In the genomic region with DNA sequence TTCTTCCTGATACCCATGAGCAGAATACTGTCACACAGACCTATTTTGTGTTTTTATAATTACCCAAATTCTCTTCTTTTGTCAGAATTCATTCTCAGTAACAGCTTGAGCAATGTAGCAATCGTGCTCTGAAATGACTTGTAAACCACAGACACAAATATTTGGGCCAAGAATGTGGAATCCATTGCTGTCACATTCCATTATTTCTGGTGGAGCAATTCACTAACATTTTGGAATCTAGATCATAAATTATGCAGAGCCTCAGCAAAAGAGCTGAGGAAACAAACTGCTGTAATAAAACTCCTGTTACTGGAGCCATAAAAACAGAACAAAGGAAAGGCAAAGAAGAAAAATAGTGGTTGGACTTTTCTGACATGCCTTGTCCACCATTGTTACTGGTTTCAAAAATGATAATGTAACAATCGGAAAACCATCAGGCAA, we compare ENCODE assay signal across 11 cellular contexts.
DNase-seq lines count a peak whose midpoint lies in the region; ATAC-seq, FAIRE-seq and TF ChIP-seq lines count a peak whose summit lies in the region.
"Had no signal": no experiment of that assay in that cellular context is flagged by ENCODE, and none has a peak within 500 bp of the region (broad histone marks: within the 10 kb centered on the region; RNA-seq: fewer than 3 reads in every experiment).

No MANE protein-coding gene starts in this region.

- no peak for ATAC-seq in activated T-cell treated with anti-CD3 and anti-CD28 coated beads, Interleukin-2, amount 50 U/mL, for 4 hours
- ATAC-seq: GM12878, HCT116 had no signal

- no peak for FAIRE-seq in HTR-8/SVneo (lab: Jason Lieb, UNC)
- FAIRE-seq: GM12878 had no signal

- H2AFZ ChIP-seq in hepatocyte: no peak overlapping the region

- in situ Hi-C loops in transverse colon (cut with MboI; ENCODE audit: low pct_ligation_motif_present in 1 of 4, low pct_unique_long_range_greater_than_20kb in 1 of 4, low sequenced_read_pairs in 3 of 4): no loop called here

- TF ChIP-seq CTCF in breast epithelium (IDR thresholded peaks at IDR 0.05) (no peak), hepatocyte (IDR thresholded peaks at IDR 0.05; ENCODE audit: poor library complexity) (no peak), transverse colon (IDR thresholded peaks at IDR 0.05) (no peak)

- H3K4me1 Mint-ChIP-seq in activated naive CD4-positive, alpha-beta T cell treated with anti-CD3 and anti-CD28 coated beads for 36 hours (ENCODE audit: low read depth): no peaks in the 10 kb centered on the region
- H3K4me1 Mint-ChIP-seq in activated T-cell treated with anti-CD3 and anti-CD28 coated beads, Interleukin-2, amount 50 U/mL, for 4 hours (ENCODE audit: low read depth): no peaks in the 10 kb centered on the region
- H3K4me1 Mint-ChIP-seq: activated CD4-positive, alpha-beta memory T cell treated with anti-CD3 and anti-CD28 coated beads, Interleukin-2, amount 10 ng/mL, durations not matched to agents 7 days and 5 days had no signal

- no peak overlapping the region for H3K4me3 Mint-ChIP-seq in activated naive CD4-positive, alpha-beta T cell treated with anti-CD3 and anti-CD28 coated beads for 36 hours
- H3K4me3 Mint-ChIP-seq in activated T-cell treated with anti-CD3 and anti-CD28 coated beads, Interleukin-2, amount 50 U/mL, for 4 hours: no peak overlapping the region
- H3K4me3 Mint-ChIP-seq: activated CD4-positive, alpha-beta memory T cell treated with anti-CD3 and anti-CD28 coated beads, Interleukin-2, amount 10 ng/mL, durations not matched to agents 7 days and 5 days had no signal

- H3K36me3 ChIP-seq in breast epithelium (no peaks in the 10 kb centered on the region), hepatocyte (replicated peaks; ENCODE audit: insufficient read depth, low read depth) (no peaks in the 10 kb centered on the region), transverse colon (no peaks in the 10 kb centered on the region)

- no peaks in the 10 kb centered on the region for H3K27me3 Mint-ChIP-seq in activated naive CD4-positive, alpha-beta T cell treated with anti-CD3 and anti-CD28 coated beads for 36 hours (ENCODE audit: low read depth)
- H3K27me3 Mint-ChIP-seq in activated T-cell treated with anti-CD3 and anti-CD28 coated beads, Interleukin-2, amount 50 U/mL, for 4 hours (ENCODE audit: low read depth): peaks cover 6% of the 10 kb centered on the region

- no peaks in the 10 kb centered on the region for H3K9me2 ChIP-seq in hepatocyte (replicated peaks; ENCODE audit: insufficient read depth)

- H3K9me3 ChIP-seq in breast epithelium (no peaks in the 10 kb centered on the region), hepatocyte (ENCODE audit: low read depth) (no peaks in the 10 kb centered on the region), transverse colon (no peaks in the 10 kb centered on the region)

- H3K27ac Mint-ChIP-seq in activated naive CD4-positive, alpha-beta T cell treated with anti-CD3 and anti-CD28 coated beads for 36 hours: no peak overlapping the region
- H3K27ac Mint-ChIP-seq: activated CD4-positive, alpha-beta memory T cell treated with anti-CD3 and anti-CD28 coated beads, Interleukin-2, amount 10 ng/mL, durations not matched to agents 7 days and 5 days had no signal

- no peaks in the 10 kb centered on the region for H3K27me3 ChIP-seq in breast epithelium
- no peaks in the 10 kb centered on the region for H3K27me3 ChIP-seq in hepatocyte
- no peaks in the 10 kb centered on the region for H3K27me3 ChIP-seq in transverse colon

- peaks cover 2% of the 10 kb centered on the region for H3K79me2 ChIP-seq in hepatocyte

- H3K4me1 ChIP-seq in breast epithelium (no peaks in the 10 kb centered on the region), hepatocyte (ENCODE audit: insufficient read depth) (peaks cover 37% of the 10 kb centered on the region), transverse colon (peaks cover 0 to 49% (median 19%) of the 10 kb centered on the region in 4 donors)

- CTCF ChIA-PET in activated naive CD4-positive, alpha-beta T cell treated with anti-CD3 and anti-CD28 coated beads for 36 hours (lab: Charles Lee): no interaction called here

- 25% methylated on average over 2 of the region's 2 CpGs for WGBS in hepatocyte (ENCODE audit: low lambda C conversion rate, missing lambda C conversion rate)
- 20 to 30% methylated on average over 1 to 2 of the region's 2 CpGs for WGBS in transverse colon (ENCODE audit: low coverage in 1 of 2), 2 donors

- H3K4me3 ChIP-seq in breast epithelium: no peak overlapping the region
- no peak overlapping the region for H3K4me3 ChIP-seq in hepatocyte
- H3K4me3 ChIP-seq in transverse colon: no peak overlapping the region
- H3K4me3 ChIP-seq: GM12878 had no signal

- TF ChIP-seq POLR2A in breast epithelium (IDR thresholded peaks at IDR 0.05) (no peak), transverse colon (IDR thresholded peaks at IDR 0.05) (no peak)

- TF ChIP-seq EP300 in transverse colon (IDR thresholded peaks at IDR 0.05; ENCODE audit: low read depth): no peak

- H3K36me3 Mint-ChIP-seq in activated naive CD4-positive, alpha-beta T cell treated with anti-CD3 and anti-CD28 coated beads for 36 hours (ENCODE audit: low read depth): no peaks in the 10 kb centered on the region
- H3K36me3 Mint-ChIP-seq in activated T-cell treated with anti-CD3 and anti-CD28 coated beads, Interleukin-2, amount 50 U/mL, for 4 hours (ENCODE audit: insufficient read depth): no peaks in the 10 kb centered on the region

- DNase-seq in HTR-8/SVneo (ENCODE audit: insufficient read length, low spot score) (peak; percentile 45), breast epithelium (ENCODE audit: low spot score in 2 of 2) (no peak), hepatocyte (ENCODE audit: low spot score) (peak; percentile 13), transverse colon (no peak), occipital lobe (lab: John Stamatoyannopoulos, UW) (no peak)
- DNase-seq in activated naive CD4-positive, alpha-beta T cell treated with anti-CD3 and anti-CD28 coated beads for 36 hours: no peak
- DNase-seq in activated T-cell treated with anti-CD3 and anti-CD28 coated beads, Interleukin-2, amount 50 U/mL, for 4 hours: no peak
- DNase-seq: activated CD4-positive, alpha-beta memory T cell treated with anti-CD3 and anti-CD28 coated beads, Interleukin-2, amount 10 ng/mL, durations not matched to agents 7 days and 5 days; KG1 had no signal

- intact Hi-C loops in breast epithelium (cut with DNase I; ENCODE audit: low total_unique reads) (no loop called here), transverse colon (cut with DNase I; ENCODE audit: low total_unique reads) (no loop called here)
- intact Hi-C loops in activated naive CD4-positive, alpha-beta T cell treated with anti-CD3 and anti-CD28 coated beads for 36 hours (cut with micrococcal nuclease): no loop called here

- H3K9me3 Mint-ChIP-seq in activated naive CD4-positive, alpha-beta T cell treated with anti-CD3 and anti-CD28 coated beads for 36 hours: no peaks in the 10 kb centered on the region
- H3K9me3 Mint-ChIP-seq in activated T-cell treated with anti-CD3 and anti-CD28 coated beads, Interleukin-2, amount 50 U/mL, for 4 hours: no peaks in the 10 kb centered on the region
- H3K9me3 Mint-ChIP-seq: activated CD4-positive, alpha-beta memory T cell treated with anti-CD3 and anti-CD28 coated beads, Interleukin-2, amount 10 ng/mL, durations not matched to agents 7 days and 5 days had no signal

- peak overlapping the region; percentile 6 for H3K4me2 ChIP-seq in hepatocyte

- H3K27ac ChIP-seq in breast epithelium: peak overlapping the region; percentile 53 to 66
- peak overlapping the region; percentile 36 for H3K27ac ChIP-seq in hepatocyte
- H3K27ac ChIP-seq in transverse colon: peak overlapping the region; percentile 47 to 62 (median 56)

- H4K20me1 ChIP-seq in hepatocyte (ENCODE audit: insufficient read depth, poor library complexity, severe bottlenecking): no peaks in the 10 kb centered on the region

Comparison
In these comparisons a context has a peak if more than half of its experiments do, and no peak if none do; other contexts are left out.
1. DNase-seq: peak in HTR-8/SVneo (single experiment) and hepatocyte (single experiment); none in breast epithelium (0 of 2), transverse colon (single experiment), occipital lobe (single experiment), activated naive CD4-positive, alpha-beta T cell treated with anti-CD3 and anti-CD28 coated beads for 36 hours (single experiment) and activated T-cell treated with anti-CD3 and anti-CD28 coated beads, Interleukin-2, amount 50 U/mL, for 4 hours (single experiment).
2. Peak in every context shown above with its lines, with median percentiles within 50 percentile points of each other: H3K27ac ChIP-seq.